Comparison of ENCODE assay signal across 23 cellular contexts in the genomic region with DNA sequence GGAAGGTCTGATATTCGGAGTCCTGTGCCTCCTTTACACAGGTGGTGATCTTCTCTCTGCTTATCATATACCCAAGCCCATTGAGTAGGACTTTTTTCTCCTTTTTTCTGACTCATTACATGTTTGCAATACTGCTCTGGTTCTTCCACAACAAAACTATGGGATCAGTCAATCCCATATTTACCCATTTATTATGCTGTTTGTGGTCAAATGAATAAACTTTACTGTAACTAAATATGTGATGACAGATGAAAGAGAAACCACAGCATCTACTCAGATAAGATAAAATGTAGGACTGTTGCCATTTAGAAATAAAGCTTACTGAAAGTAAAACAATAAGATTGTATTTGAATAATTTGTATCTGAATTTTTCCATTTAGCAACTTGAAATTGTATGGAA.
"Had no signal": no experiment of that assay in that cellular context is flagged by ENCODE, and none has a peak within 500 bp of the region (broad histone marks: within the 10 kb centered on the region; RNA-seq: fewer than 3 reads in every experiment).

No MANE protein-coding gene starts in this region.

- H3K36me3 Mint-ChIP-seq: activated CD8-positive, alpha-beta memory T cell treated with anti-CD3 and anti-CD28 coated beads, Interleukin-2, amount 10 ng/mL, durations not matched to agents 7 days and 5 days; activated naive CD8-positive, alpha-beta T cell had no signal

- H3K27me3 Mint-ChIP-seq: activated CD8-positive, alpha-beta memory T cell treated with anti-CD3 and anti-CD28 coated beads, Interleukin-2, amount 10 ng/mL, durations not matched to agents 7 days and 5 days; activated naive CD8-positive, alpha-beta T cell had no signal

- H3K4me1 Mint-ChIP-seq: activated CD8-positive, alpha-beta memory T cell treated with anti-CD3 and anti-CD28 coated beads, Interleukin-2, amount 10 ng/mL, durations not matched to agents 7 days and 5 days had no signal

- H3K4me1 ChIP-seq: SJSA1 had no signal

- H3K27ac Mint-ChIP-seq: activated CD8-positive, alpha-beta memory T cell treated with anti-CD3 and anti-CD28 coated beads, Interleukin-2, amount 10 ng/mL, durations not matched to agents 7 days and 5 days; activated CD8-positive, alpha-beta T cell treated with anti-CD3 and anti-CD28 coated beads, Interleukin-2, amount 10 ng/mL, durations not matched to agents 7 days and 5 days; activated naive CD4-positive, alpha-beta T cell treated with anti-CD3 and anti-CD28 coated beads for 36 hours; activated naive CD8-positive, alpha-beta T cell had no signal

- H3K27me3 ChIP-seq: SJSA1 had no signal

- H3K4me3 Mint-ChIP-seq: activated CD8-positive, alpha-beta memory T cell treated with anti-CD3 and anti-CD28 coated beads, Interleukin-2, amount 10 ng/mL, durations not matched to agents 7 days and 5 days; activated CD8-positive, alpha-beta T cell treated with anti-CD3 and anti-CD28 coated beads, Interleukin-2, amount 10 ng/mL, durations not matched to agents 7 days and 5 days; activated naive CD4-positive, alpha-beta T cell treated with anti-CD3 and anti-CD28 coated beads for 36 hours; activated naive CD8-positive, alpha-beta T cell; activated T-cell treated with anti-CD3 and anti-CD28 coated beads, Interleukin-2, amount 50 U/mL, for 4 hours had no signal

- H3K27ac ChIP-seq: SJSA1 had no signal

- FAIRE-seq: RCC 7860 had no signal

- H3K9me3 ChIP-seq: SJSA1 had no signal

- DNase-seq: activated CD4-positive, alpha-beta T cell treated with anti-CD3 and anti-CD28 coated beads for 48 hours; activated CD4-positive, alpha-beta T cell treated with anti-CD3 and anti-CD28 coated beads, Interleukin-2, amount 50 U/mL, for 4 hours; activated CD8-positive, alpha-beta memory T cell treated with anti-CD3 and anti-CD28 coated beads, Interleukin-2, amount 10 ng/mL, durations not matched to agents 7 days and 5 days; activated CD8-positive, alpha-beta T cell treated with anti-CD3 and anti-CD28 coated beads, Interleukin-2, amount 10 ng/mL, durations not matched to agents 7 days and 5 days; activated effector memory CD4-positive, alpha-beta T cell treated with anti-CD3 and anti-CD28 coated beads, Interleukin-2, amount 50 U/mL, for 16 hours; activated naive CD4-positive, alpha-beta T cell treated with anti-CD3 and anti-CD28 coated beads for 36 hours; activated T-cell treated with anti-CD3 and anti-CD28 coated beads, Interleukin-2, amount 50 U/mL, for 4 hours; cerebellar nuclear complex; KG1; MM.1S; NCI-H1105; NCI-H1436; NCI-H1694 treated with DMSO at 0.1 percent for 48 hours; NCI-H2029 treated with DMSO at 0.1 percent for 48 hours; NCI-H510A treated with DMSO at 0.1 percent for 48 hours; NK-92 treated with Interleukin-12 subunit alpha and Interleukin-12 subunit beta, amount 100 ng/mL, for 24 hours; SHP77; SW 1271 had no signal

- H3K4me3 ChIP-seq: SJSA1 had no signal

- H3K36me3 ChIP-seq: SJSA1 had no signal

- ATAC-seq: activated CD4-positive, CD25-positive, alpha-beta regulatory T cell treated with anti-CD3 and anti-CD28 coated beads, Interleukin-2, amount 50 U/mL, for 24 hours; activated CD8-positive, alpha-beta memory T cell treated with anti-CD3 and anti-CD28 coated beads, Interleukin-2, amount 10 ng/mL, durations not matched to agents 7 days and 5 days; activated CD8-positive, alpha-beta T cell treated with anti-CD3 and anti-CD28 coated beads, Interleukin-2, amount 10 ng/mL, durations not matched to agents 7 days and 5 days; activated T-cell treated with anti-CD3 and anti-CD28 coated beads, Interleukin-2, amount 50 U/mL, for 4 hours; SK-N-SH treated with all-trans-retinoic acid at 6 μM for 48 hours had no signal
